26 cellular contexts compared by ENCODE assay signal in genomic region chr1:198269352-198269940, GRCh38.
A peak's percentile ranks its signal among the peaks of the same experiment; 100 is the strongest.
DNase-seq lines count a peak whose midpoint lies in the region; ATAC-seq and TF ChIP-seq lines count a peak whose summit lies in the region.
"Had no signal": no experiment of that assay in that cellular context is flagged by ENCODE, and none has a peak within 500 bp of the region (broad histone marks: within the 10 kb centered on the region; RNA-seq: fewer than 3 reads in every experiment).

No MANE protein-coding gene starts in this region.

- peak overlapping the region; percentile 45 for H3K27ac ChIP-seq in PC-3 (ENCODE audit: low read length)
- H3K27ac ChIP-seq: Peyer's patch, sigmoid colon, tibial nerve, WERI-Rb-1 had no signal

- H3K9me3 Mint-ChIP-seq in activated T-cell treated with anti-CD3 and anti-CD28 coated beads, Interleukin-2, amount 50 U/mL, for 72 hours, result no peaks in the 10 kb centered on the region
- no peaks in the 10 kb centered on the region for H3K9me3 Mint-ChIP-seq in progenitor cell of endocrine pancreas (ENCODE audit: low read depth)
- H3K9me3 Mint-ChIP-seq: activated naive CD4-positive, alpha-beta T cell treated with anti-CD3 and anti-CD28 coated beads, Interleukin-2, amount 50 U/mL, for 24 hours; activated T-helper 17 cell treated with anti-CD3 and anti-CD28 coated beads, Interleukin-2, amount 50 U/mL, for 72 hours; central memory CD8-positive, alpha-beta T cell; nephron progenitor cell; T-helper 2 cell treated with Interferon-gamma antibody and Interleukin-4, amounts not matched to agents 5 μg/mL and 100 μg/mL, for 36 hours had no signal

- no TSS peak for BruUV-seq in PC-3 (replicated peaks; lab: Mats Ljungman, UMichigan)

- H3K9ac ChIP-seq in PC-3 (ENCODE audit: low read length), result no peak overlapping the region
- H3K9ac ChIP-seq in skeletal muscle satellite cell (ENCODE audit: low read depth, low read length), result peak overlapping the region; percentile 20

- H3K4me1 ChIP-seq in PC-3 (ENCODE audit: insufficient read depth, low read length) (peaks cover 28% of the 10 kb centered on the region), skeletal muscle satellite cell (ENCODE audit: control insufficient read depth, insufficient read depth, low read length) (peaks cover 57% of the 10 kb centered on the region)
- H3K4me1 ChIP-seq: HAP-1 had no signal

- no peaks in the 10 kb centered on the region for H3F3A ChIP-seq in PC-3 (ENCODE audit: low read length, unreplicated experiment)

- DNase-seq in activated T-cell treated with anti-CD3 and anti-CD28 coated beads, Interleukin-2, amount 50 U/mL, for 72 hours, result no peak
- DNase-seq in activated T-cell treated with anti-CD3 and anti-CD28 coated beads, Interleukin-2, amount 50 U/mL, for 48 hours, result no peak
- DNase-seq in PC-3, result peak; percentile 25
- peak; percentile 30 for DNase-seq in epithelial cell of esophagus (ENCODE audit: low read depth)
- DNase-seq in progenitor cell of endocrine pancreas (ENCODE audit: low spot score, unreplicated experiment), result no peak
- no peak for DNase-seq in NCI-H2227 treated with DMSO at 0.1 percent for 48 hours (lab: John Stamatoyannopoulos, UW)
- DNase-seq: 8988T; activated CD4-positive, alpha-beta T cell treated with anti-CD3 and anti-CD28 coated beads, Interleukin-2, amount 50 U/mL, for 1 hour; anterior cingulate cortex; Karpas-422; NCI-H1694 treated with DMSO at 0.1 percent for 48 hours; NCI-H2171 treated with DMSO at 0.1 percent for 48 hours; NCI-H526 treated with DMSO at 0.1 percent for 48 hours; nephron progenitor cell; Peyer's patch; posterior cingulate gyrus; sigmoid colon; WERI-Rb-1 had no signal

- POLR2A ChIA-PET in PC-3 (lab: Charles Lee; ENCODE audit: unreplicated experiment), result interaction anchor here (0.6 kb wide), 1 partner anchor 35 kb away, joined by 3 read pairs; no protein-coding TSS in a partner anchor

- TF ChIP-seq CTCF in PC-3 (conservative IDR thresholded peaks at IDR 0.05; ENCODE audit: low read depth, low read length) (no peak), epithelial cell of esophagus (IDR thresholded peaks at IDR 0.05; ENCODE audit: insufficient read depth, low read depth, low read length, missing control alignments) (no peak), progenitor cell of endocrine pancreas (IDR thresholded peaks at IDR 0.05; ENCODE audit: unreplicated experiment) (no peak)

- intact Hi-C loops in PC-3 (cut with micrococcal nuclease), result loop anchor here (10.0 kb wide), 1 partner anchor 195 kb away; no protein-coding TSS in a partner anchor

- H4K20me1 ChIP-seq in PC-3 (ENCODE audit: low read length), result no peaks in the 10 kb centered on the region

- no peak overlapping the region for H2AFZ ChIP-seq in PC-3 (ENCODE audit: low read length)

- no peaks in the 10 kb centered on the region for H3K9me3 ChIP-seq in PC-3 (ENCODE audit: low read length)
- H3K9me3 ChIP-seq in skeletal muscle satellite cell (replicated peaks; ENCODE audit: low read length), result no peaks in the 10 kb centered on the region
- H3K9me3 ChIP-seq: HAP-1, Peyer's patch, sigmoid colon, tibial nerve had no signal

- H3K27ac Mint-ChIP-seq in activated T-cell treated with anti-CD3 and anti-CD28 coated beads, Interleukin-2, amount 50 U/mL, for 72 hours, result no peak overlapping the region
- no peak overlapping the region for H3K27ac Mint-ChIP-seq in progenitor cell of endocrine pancreas
- H3K27ac Mint-ChIP-seq: activated naive CD4-positive, alpha-beta T cell treated with anti-CD3 and anti-CD28 coated beads, Interleukin-2, amount 50 U/mL, for 24 hours; activated T-helper 17 cell treated with anti-CD3 and anti-CD28 coated beads, Interleukin-2, amount 50 U/mL, for 72 hours; nephron progenitor cell; T-helper 2 cell treated with Interferon-gamma antibody and Interleukin-4, amounts not matched to agents 5 μg/mL and 100 μg/mL, for 36 hours had no signal

- peaks cover 10% of the 10 kb centered on the region for H3K4me1 Mint-ChIP-seq in activated T-cell treated with anti-CD3 and anti-CD28 coated beads, Interleukin-2, amount 50 U/mL, for 72 hours (ENCODE audit: low read depth)
- H3K4me1 Mint-ChIP-seq in progenitor cell of endocrine pancreas (ENCODE audit: low read depth), result peaks cover 9% of the 10 kb centered on the region
- H3K4me1 Mint-ChIP-seq: activated T-helper 17 cell treated with anti-CD3 and anti-CD28 coated beads, Interleukin-2, amount 50 U/mL, for 72 hours; nephron progenitor cell had no signal

- H3K79me2 ChIP-seq in PC-3 (ENCODE audit: low read length), result 0 out of 2 replicates have a peak, but pooled peaks cover 5% of the 10 kb centered on the region

- no peaks in the 10 kb centered on the region for H3K27me3 Mint-ChIP-seq in activated T-cell treated with anti-CD3 and anti-CD28 coated beads, Interleukin-2, amount 50 U/mL, for 72 hours (ENCODE audit: low read depth)
- no peaks in the 10 kb centered on the region for H3K27me3 Mint-ChIP-seq in progenitor cell of endocrine pancreas
- H3K27me3 Mint-ChIP-seq: activated naive CD4-positive, alpha-beta T cell treated with anti-CD3 and anti-CD28 coated beads, Interleukin-2, amount 50 U/mL, for 24 hours; activated T-helper 17 cell treated with anti-CD3 and anti-CD28 coated beads, Interleukin-2, amount 50 U/mL, for 72 hours; central memory CD8-positive, alpha-beta T cell had no signal

- CTCF ChIA-PET in PC-3 (lab: Charles Lee), result no interaction called here

- H3K9me2 ChIP-seq in PC-3 (replicated peaks; ENCODE audit: low read length), result no peaks in the 10 kb centered on the region

- peak; percentile 40 to 59 for ATAC-seq in activated T-cell treated with anti-CD3 and anti-CD28 coated beads, Interleukin-2, amount 50 U/mL, for 72 hours (replicated peaks in 1 of 2)
- ATAC-seq in PC-3 (peak; percentile 68), HG03354 (IDR thresholded peaks at IDR 0.05; ENCODE audit: poor library complexity, severe bottlenecking, unreplicated experiment) (no peak)
- ATAC-seq: activated T-helper 17 cell treated with anti-CD3 and anti-CD28 coated beads, Interleukin-2, amount 50 U/mL, for 72 hours had no signal

- H3K36me3 ChIP-seq in PC-3 (ENCODE audit: low read depth, low read length), result no peaks in the 10 kb centered on the region
- peaks cover 5% of the 10 kb centered on the region for H3K36me3 ChIP-seq in skeletal muscle satellite cell (ENCODE audit: insufficient read depth, low read length)
- H3K36me3 ChIP-seq: HAP-1, Peyer's patch, WERI-Rb-1 had no signal

- no peaks in the 10 kb centered on the region for H3K36me3 Mint-ChIP-seq in activated T-cell treated with anti-CD3 and anti-CD28 coated beads, Interleukin-2, amount 50 U/mL, for 72 hours (ENCODE audit: insufficient read depth in 2 of 2)
- no peaks in the 10 kb centered on the region for H3K36me3 Mint-ChIP-seq in progenitor cell of endocrine pancreas (ENCODE audit: insufficient read depth)
- H3K36me3 Mint-ChIP-seq: activated naive CD4-positive, alpha-beta T cell treated with anti-CD3 and anti-CD28 coated beads, Interleukin-2, amount 50 U/mL, for 24 hours had no signal

- H3K4me3 ChIP-seq in PC-3 (ENCODE audit: low read length) (no peak overlapping the region), epithelial cell of esophagus (ENCODE audit: low read length) (no peak overlapping the region), skeletal muscle satellite cell (ENCODE audit: low read length) (no peak overlapping the region)
- H3K4me3 ChIP-seq: HAP-1, Peyer's patch, sigmoid colon, tibial nerve had no signal

- H3K27me3 ChIP-seq in PC-3 (ENCODE audit: low read length), result no peaks in the 10 kb centered on the region
- H3K27me3 ChIP-seq in skeletal muscle satellite cell (ENCODE audit: control insufficient read depth, insufficient read depth, low read length), result no peaks in the 10 kb centered on the region
- H3K27me3 ChIP-seq: Peyer's patch, sigmoid colon, tibial nerve had no signal

- H3K4me2 ChIP-seq in PC-3 (ENCODE audit: low read length) (peak overlapping the region; percentile 7; the same call in 1 of the 2 replicates), skeletal muscle satellite cell (ENCODE audit: low read length) (peak overlapping the region; percentile 6)

- H3K4me3 Mint-ChIP-seq in activated T-cell treated with anti-CD3 and anti-CD28 coated beads, Interleukin-2, amount 50 U/mL, for 72 hours, result no peak overlapping the region
- no peak overlapping the region for H3K4me3 Mint-ChIP-seq in progenitor cell of endocrine pancreas (ENCODE audit: low read depth)
- H3K4me3 Mint-ChIP-seq: activated naive CD4-positive, alpha-beta T cell treated with anti-CD3 and anti-CD28 coated beads, Interleukin-2, amount 50 U/mL, for 24 hours; activated T-helper 17 cell treated with anti-CD3 and anti-CD28 coated beads, Interleukin-2, amount 50 U/mL, for 72 hours; central memory CD8-positive, alpha-beta T cell; nephron progenitor cell; T-helper 2 cell treated with Interferon-gamma antibody and Interleukin-4, amounts not matched to agents 5 μg/mL and 100 μg/mL, for 36 hours had no signal

Comparison
In these comparisons a context has a peak if more than half of its experiments do, and no peak if none do; other contexts are left out.
1. DNase-seq: peak in PC-3 (single experiment) and epithelial cell of esophagus (single experiment); none in activated T-cell treated with anti-CD3 and anti-CD28 coated beads, Interleukin-2, amount 50 U/mL, for 72 hours (0 of 2), activated T-cell treated with anti-CD3 and anti-CD28 coated beads, Interleukin-2, amount 50 U/mL, for 48 hours (0 of 2), progenitor cell of endocrine pancreas (single experiment) and NCI-H2227 treated with DMSO at 0.1 percent for 48 hours (single experiment).